In genomic region chr9:123310551-123311249, GRCh38 we compare ENCODE assay signal across 18 cellular contexts. TPM values are rescaled to one million over a fixed set of nuclear protein-coding genes. Genes with fewer than 3 reads are reported as not detected.
"Had no signal": no experiment of that assay in that cellular context is flagged by ENCODE, and none has a peak within 500 bp of the region (broad histone marks: within the 10 kb centered on the region; RNA-seq: fewer than 3 reads in every experiment).

No MANE protein-coding gene starts in this region.

- H3K36me3 ChIP-seq: ascending aorta, stomach, upper lobe of left lung had no signal

- H3K4me1 ChIP-seq: ascending aorta, stomach, upper lobe of left lung had no signal

- H3K27ac ChIP-seq: ascending aorta, coronary artery, skin epidermis, stomach, testis, upper lobe of left lung had no signal

- H3K9me3 ChIP-seq: ascending aorta, stomach, testis, upper lobe of left lung had no signal

- DNase-seq: activated CD4-positive, alpha-beta T cell treated with anti-CD3 and anti-CD28 coated beads, Interleukin-2, amount 10 ng/mL, durations not matched to agents 7 days and 5 days; activated CD8-positive, alpha-beta T cell treated with anti-CD3 and anti-CD28 coated beads, Interleukin-2, amount 10 ng/mL, durations not matched to agents 7 days and 5 days; activated naive CD4-positive, alpha-beta T cell treated with anti-CD3 and anti-CD28 coated beads, Interleukin-2, amount 50 U/mL, for 16 hours; activated T-cell treated with anti-CD3 and anti-CD28 coated beads, Interleukin-2, amount 50 U/mL, for 24 hours; head of caudate nucleus; mesendoderm; naive thymus-derived CD4-positive, alpha-beta T cell; posterior cingulate gyrus; stomach; T-cell; T-helper 9 cell; testis; upper lobe of left lung had no signal

- H3K27me3 ChIP-seq: ascending aorta, stomach, testis, upper lobe of left lung had no signal

- ATAC-seq: activated CD8-positive, alpha-beta T cell treated with anti-CD3 and anti-CD28 coated beads, Interleukin-2, amount 10 ng/mL, durations not matched to agents 7 days and 5 days; naive thymus-derived CD4-positive, alpha-beta T cell; T-cell had no signal

- H3K4me3 ChIP-seq: ascending aorta, coronary artery, skin epidermis, stomach, testis, upper lobe of left lung had no signal

RNA-seq across cellular contexts. Expression of gene CRB2, which starts 45.3 kb away (rescaled TPM):
- total RNA-seq: activated CD4-positive, alpha-beta T cell treated with anti-CD3 and anti-CD28 coated beads, Interleukin-2, amount 10 ng/mL, durations not matched to agents 7 days and 5 days; activated CD8-positive, alpha-beta T cell treated with anti-CD3 and anti-CD28 coated beads, Interleukin-2, amount 10 ng/mL, durations not matched to agents 7 days and 5 days; activated T-helper 2 cell treated with anti-CD3 and anti-CD28 coated beads, Interferon-gamma antibody, Interleukin-2, Interleukin-4, amounts not matched to agents 10 μg/mL and 5 μg/mL and 100 μg/mL, durations not matched to agents 14 hours and 24 hours and 36 hours; ascending aorta; lower leg skin; naive thymus-derived CD4-positive, alpha-beta T cell had no signal
